ENCODE assay signal across 1 cellular context in the genomic region with DNA sequence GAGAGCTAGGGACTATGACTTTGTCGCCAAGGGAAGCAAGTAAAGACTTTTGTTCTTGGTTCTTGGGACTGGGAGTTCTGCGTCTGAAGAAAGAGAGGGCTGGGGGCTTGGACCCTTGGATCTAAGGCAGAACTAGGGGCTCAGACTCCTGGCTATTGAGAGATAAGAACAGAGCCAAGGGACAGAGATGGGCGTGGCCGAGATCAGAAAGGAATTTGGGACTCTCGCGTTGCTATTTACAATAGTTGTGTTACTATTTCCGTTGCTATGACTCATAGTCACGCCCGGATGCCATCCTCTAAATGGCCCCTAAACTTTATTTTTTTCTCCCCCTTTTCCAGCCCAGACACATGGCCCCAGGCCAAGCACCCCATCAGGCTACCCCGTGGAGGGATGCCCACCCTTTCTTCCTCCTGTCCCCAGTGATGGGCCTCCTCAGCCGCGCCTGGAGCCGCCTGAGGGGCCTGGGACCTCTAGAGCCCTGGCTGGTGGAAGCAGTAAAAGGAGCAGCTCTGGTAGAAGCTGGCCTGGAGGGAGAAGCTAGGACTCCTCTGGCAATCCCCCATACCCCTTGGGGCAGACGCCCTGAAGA.
TF ChIP-seq lines count a peak whose summit lies in the region.

No MANE protein-coding gene starts in this region.

TF ChIP-seq in HEK293, 187 proteins besides CTCF, POLR2A, EP300 and RAD21 (continued from another document and continues in another):
- no peak for TF ChIP-seq ZNF785 (tag by site-specific recombination; IDR thresholded peaks at IDR 0.05)
- TF ChIP-seq ZNF266 (tag by site-specific recombination; IDR thresholded peaks at IDR 0.05; ENCODE audit: low read depth), result no peak
- TF ChIP-seq, protein P1, sequence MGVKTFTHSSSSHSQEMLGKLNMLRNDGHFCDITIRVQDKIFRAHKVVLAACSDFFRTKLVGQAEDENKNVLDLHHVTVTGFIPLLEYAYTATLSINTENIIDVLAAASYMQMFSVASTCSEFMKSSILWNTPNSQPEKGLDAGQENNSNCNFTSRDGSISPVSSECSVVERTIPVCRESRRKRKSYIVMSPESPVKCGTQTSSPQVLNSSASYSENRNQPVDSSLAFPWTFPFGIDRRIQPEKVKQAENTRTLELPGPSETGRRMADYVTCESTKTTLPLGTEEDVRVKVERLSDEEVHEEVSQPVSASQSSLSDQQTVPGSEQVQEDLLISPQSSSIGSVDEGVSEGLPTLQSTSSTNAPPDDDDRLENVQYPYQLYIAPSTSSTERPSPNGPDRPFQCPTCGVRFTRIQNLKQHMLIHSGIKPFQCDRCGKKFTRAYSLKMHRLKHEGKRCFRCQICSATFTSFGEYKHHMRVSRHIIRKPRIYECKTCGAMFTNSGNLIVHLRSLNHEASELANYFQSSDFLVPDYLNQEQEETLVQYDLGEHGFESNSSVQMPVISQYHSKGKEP (tag by site-specific recombination; IDR thresholded peaks at IDR 0.05), result peak; percentile 9; the same call in 1 of the 2 replicates
- no peak; the same call in 1 of the 2 replicates for TF ChIP-seq ZBTB20 (tag by site-specific recombination; IDR thresholded peaks at IDR 0.05)
- no peak for TF ChIP-seq ZNF146 (tag by site-specific recombination; IDR thresholded peaks at IDR 0.05)
- no peak for TF ChIP-seq ZNF341 (tag by site-specific recombination; IDR thresholded peaks at IDR 0.05; ENCODE audit: low read depth)
- no peak for TF ChIP-seq SCRT2 (tag by site-specific recombination; IDR thresholded peaks at IDR 0.05)
- TF ChIP-seq, protein P2, sequence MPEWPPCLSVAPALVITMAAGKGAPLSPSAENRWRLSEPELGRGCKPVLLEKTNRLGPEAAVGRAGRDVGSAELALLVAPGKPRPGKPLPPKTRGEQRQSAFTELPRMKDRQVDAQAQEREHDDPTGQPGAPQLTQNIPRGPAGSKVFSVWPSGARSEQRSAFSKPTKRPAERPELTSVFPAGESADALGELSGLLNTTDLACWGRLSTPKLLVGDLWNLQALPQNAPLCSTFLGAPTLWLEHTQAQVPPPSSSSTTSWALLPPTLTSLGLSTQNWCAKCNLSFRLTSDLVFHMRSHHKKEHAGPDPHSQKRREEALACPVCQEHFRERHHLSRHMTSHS (tag by site-specific recombination; IDR thresholded peaks at IDR 0.05), result no peak
- no peak for TF ChIP-seq ZNF140 (tag by site-specific recombination; IDR thresholded peaks at IDR 0.05)
- TF ChIP-seq SP2 (tag by site-specific recombination; IDR thresholded peaks at IDR 0.05), result peak; percentile 14
- no peak for TF ChIP-seq ZNF571 (tag by site-specific recombination; IDR thresholded peaks at IDR 0.05)
- TF ChIP-seq ZNF623 (tag by site-specific recombination; IDR thresholded peaks at IDR 0.05), result no peak
- TF ChIP-seq ZNF473 (tag by site-specific recombination; IDR thresholded peaks at IDR 0.05), result no peak
- no peak for TF ChIP-seq ZNF621 (tag by site-specific recombination; IDR thresholded peaks at IDR 0.05)
- TF ChIP-seq ZFP37 (tag by site-specific recombination; IDR thresholded peaks at IDR 0.05), result no peak
- TF ChIP-seq ZNF423 (tag by site-specific recombination; IDR thresholded peaks at IDR 0.05), result no peak
- TF ChIP-seq TCF7L2 (IDR thresholded peaks at IDR 0.05; ENCODE audit: borderline replicate concordance, low read depth, low read length), result no peak
- TF ChIP-seq KLF9 (tag by site-specific recombination; IDR thresholded peaks at IDR 0.05; ENCODE audit: low read depth), result peak; percentile 95
- no peak for TF ChIP-seq ZNF596 (tag by site-specific recombination; IDR thresholded peaks at IDR 0.05)
- TF ChIP-seq, protein P3, sequence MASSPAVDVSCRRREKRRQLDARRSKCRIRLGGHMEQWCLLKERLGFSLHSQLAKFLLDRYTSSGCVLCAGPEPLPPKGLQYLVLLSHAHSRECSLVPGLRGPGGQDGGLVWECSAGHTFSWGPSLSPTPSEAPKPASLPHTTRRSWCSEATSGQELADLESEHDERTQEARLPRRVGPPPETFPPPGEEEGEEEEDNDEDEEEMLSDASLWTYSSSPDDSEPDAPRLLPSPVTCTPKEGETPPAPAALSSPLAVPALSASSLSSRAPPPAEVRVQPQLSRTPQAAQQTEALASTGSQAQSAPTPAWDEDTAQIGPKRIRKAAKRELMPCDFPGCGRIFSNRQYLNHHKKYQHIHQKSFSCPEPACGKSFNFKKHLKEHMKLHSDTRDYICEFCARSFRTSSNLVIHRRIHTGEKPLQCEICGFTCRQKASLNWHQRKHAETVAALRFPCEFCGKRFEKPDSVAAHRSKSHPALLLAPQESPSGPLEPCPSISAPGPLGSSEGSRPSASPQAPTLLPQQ (tag by site-specific recombination; IDR thresholded peaks at IDR 0.05), result peak; percentile 28; the same call in 1 of the 2 replicates
- TF ChIP-seq YY1 (tag by site-specific recombination; IDR thresholded peaks at IDR 0.05), result no peak
- TF ChIP-seq ZNF292 (tag by site-specific recombination; IDR thresholded peaks at IDR 0.05; ENCODE audit: borderline replicate concordance, low read depth), result no peak
- TF ChIP-seq ZNF610 (tag by site-specific recombination; IDR thresholded peaks at IDR 0.05; ENCODE audit: borderline replicate concordance), result no peak
- no peak for TF ChIP-seq ZNF560 (tag by site-specific recombination; IDR thresholded peaks at IDR 0.05; ENCODE audit: borderline replicate concordance)
- TF ChIP-seq ZNF239 (tag by site-specific recombination; IDR thresholded peaks at IDR 0.05), result no peak
- TF ChIP-seq, protein P4, sequence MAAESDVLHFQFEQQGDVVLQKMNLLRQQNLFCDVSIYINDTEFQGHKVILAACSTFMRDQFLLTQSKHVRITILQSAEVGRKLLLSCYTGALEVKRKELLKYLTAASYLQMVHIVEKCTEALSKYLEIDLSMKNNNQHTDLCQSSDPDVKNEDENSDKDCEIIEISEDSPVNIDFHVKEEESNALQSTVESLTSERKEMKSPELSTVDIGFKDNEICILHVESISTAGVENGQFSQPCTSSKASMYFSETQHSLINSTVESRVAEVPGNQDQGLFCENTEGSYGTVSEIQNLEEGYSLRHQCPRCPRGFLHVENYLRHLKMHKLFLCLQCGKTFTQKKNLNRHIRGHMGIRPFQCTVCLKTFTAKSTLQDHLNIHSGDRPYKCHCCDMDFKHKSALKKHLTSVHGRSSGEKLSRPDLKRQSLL (tag by site-specific recombination; IDR thresholded peaks at IDR 0.05), result no peak
- no peak for TF ChIP-seq RBAK (tag by site-specific recombination; IDR thresholded peaks at IDR 0.05)
- no peak for TF ChIP-seq ZNF530 (tag by site-specific recombination; IDR thresholded peaks at IDR 0.05; ENCODE audit: low read depth)
- no peak for TF ChIP-seq ZNF184 (tag by site-specific recombination; IDR thresholded peaks at IDR 0.05)
- no peak for TF ChIP-seq ZNF701 (tag by site-specific recombination; IDR thresholded peaks at IDR 0.05)
- TF ChIP-seq ZNF777 (tag by site-specific recombination; IDR thresholded peaks at IDR 0.05; ENCODE audit: borderline replicate concordance), result no peak
- no peak for TF ChIP-seq MZF1 (tag by site-specific recombination; IDR thresholded peaks at IDR 0.05; ENCODE audit: borderline replicate concordance)
- TF ChIP-seq, protein P5, sequence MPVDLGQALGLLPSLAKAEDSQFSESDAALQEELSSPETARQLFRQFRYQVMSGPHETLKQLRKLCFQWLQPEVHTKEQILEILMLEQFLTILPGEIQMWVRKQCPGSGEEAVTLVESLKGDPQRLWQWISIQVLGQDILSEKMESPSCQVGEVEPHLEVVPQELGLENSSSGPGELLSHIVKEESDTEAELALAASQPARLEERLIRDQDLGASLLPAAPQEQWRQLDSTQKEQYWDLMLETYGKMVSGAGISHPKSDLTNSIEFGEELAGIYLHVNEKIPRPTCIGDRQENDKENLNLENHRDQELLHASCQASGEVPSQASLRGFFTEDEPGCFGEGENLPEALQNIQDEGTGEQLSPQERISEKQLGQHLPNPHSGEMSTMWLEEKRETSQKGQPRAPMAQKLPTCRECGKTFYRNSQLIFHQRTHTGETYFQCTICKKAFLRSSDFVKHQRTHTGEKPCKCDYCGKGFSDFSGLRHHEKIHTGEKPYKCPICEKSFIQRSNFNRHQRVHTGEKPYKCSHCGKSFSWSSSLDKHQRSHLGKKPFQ (tag by site-specific recombination; IDR thresholded peaks at IDR 0.05), result no peak
- TF ChIP-seq ZEB2 (tag by site-specific recombination; IDR thresholded peaks at IDR 0.05), result 0 out of 2 replicates have a peak, but pooled peaks have one; percentile 8
- TF ChIP-seq, protein P6, sequence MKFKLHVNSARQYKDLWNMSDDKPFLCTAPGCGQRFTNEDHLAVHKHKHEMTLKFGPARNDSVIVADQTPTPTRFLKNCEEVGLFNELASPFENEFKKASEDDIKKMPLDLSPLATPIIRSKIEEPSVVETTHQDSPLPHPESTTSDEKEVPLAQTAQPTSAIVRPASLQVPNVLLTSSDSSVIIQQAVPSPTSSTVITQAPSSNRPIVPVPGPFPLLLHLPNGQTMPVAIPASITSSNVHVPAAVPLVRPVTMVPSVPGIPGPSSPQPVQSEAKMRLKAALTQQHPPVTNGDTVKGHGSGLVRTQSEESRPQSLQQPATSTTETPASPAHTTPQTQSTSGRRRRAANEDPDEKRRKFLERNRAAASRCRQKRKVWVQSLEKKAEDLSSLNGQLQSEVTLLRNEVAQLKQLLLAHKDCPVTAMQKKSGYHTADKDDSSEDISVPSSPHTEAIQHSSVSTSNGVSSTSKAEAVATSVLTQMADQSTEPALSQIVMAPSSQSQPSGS (tag by site-specific recombination; IDR thresholded peaks at IDR 0.05; ENCODE audit: low read depth), result no peak
- no peak for TF ChIP-seq ZNF544 (tag by site-specific recombination; IDR thresholded peaks at IDR 0.05)
- TF ChIP-seq HOXD13 (CRISPR knock-in tag; IDR thresholded peaks at IDR 0.05; ENCODE audit: borderline replicate concordance), result no peak
- TF ChIP-seq, protein P7, sequence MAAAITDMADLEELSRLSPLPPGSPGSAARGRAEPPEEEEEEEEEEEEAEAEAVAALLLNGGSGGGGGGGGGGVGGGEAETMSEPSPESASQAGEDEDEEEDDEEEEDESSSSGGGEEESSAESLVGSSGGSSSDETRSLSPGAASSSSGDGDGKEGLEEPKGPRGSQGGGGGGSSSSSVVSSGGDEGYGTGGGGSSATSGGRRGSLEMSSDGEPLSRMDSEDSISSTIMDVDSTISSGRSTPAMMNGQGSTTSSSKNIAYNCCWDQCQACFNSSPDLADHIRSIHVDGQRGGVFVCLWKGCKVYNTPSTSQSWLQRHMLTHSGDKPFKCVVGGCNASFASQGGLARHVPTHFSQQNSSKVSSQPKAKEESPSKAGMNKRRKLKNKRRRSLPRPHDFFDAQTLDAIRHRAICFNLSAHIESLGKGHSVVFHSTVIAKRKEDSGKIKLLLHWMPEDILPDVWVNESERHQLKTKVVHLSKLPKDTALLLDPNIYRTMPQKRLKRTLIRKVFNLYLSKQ (tag by site-specific recombination; IDR thresholded peaks at IDR 0.05; ENCODE audit: borderline replicate concordance), result no peak
- no peak for TF ChIP-seq ZFHX2 (tag by site-specific recombination; conservative IDR thresholded peaks at IDR 0.05)
- no peak for TF ChIP-seq ZNF626 (tag by site-specific recombination; IDR thresholded peaks at IDR 0.05)
- no peak for TF ChIP-seq ZNF221 (tag by site-specific recombination; IDR thresholded peaks at IDR 0.05; ENCODE audit: borderline replicate concordance)
- TF ChIP-seq ZNF768 (tag by site-specific recombination; IDR thresholded peaks at IDR 0.05), result no peak
- TF ChIP-seq ZNF211 (tag by site-specific recombination; IDR thresholded peaks at IDR 0.05; ENCODE audit: low read depth), result no peak
- no peak for TF ChIP-seq ZNF585B (tag by site-specific recombination; IDR thresholded peaks at IDR 0.05)
- TF ChIP-seq ZNF660 (tag by site-specific recombination; IDR thresholded peaks at IDR 0.05), result peak; percentile 70
- TF ChIP-seq, protein P8, sequence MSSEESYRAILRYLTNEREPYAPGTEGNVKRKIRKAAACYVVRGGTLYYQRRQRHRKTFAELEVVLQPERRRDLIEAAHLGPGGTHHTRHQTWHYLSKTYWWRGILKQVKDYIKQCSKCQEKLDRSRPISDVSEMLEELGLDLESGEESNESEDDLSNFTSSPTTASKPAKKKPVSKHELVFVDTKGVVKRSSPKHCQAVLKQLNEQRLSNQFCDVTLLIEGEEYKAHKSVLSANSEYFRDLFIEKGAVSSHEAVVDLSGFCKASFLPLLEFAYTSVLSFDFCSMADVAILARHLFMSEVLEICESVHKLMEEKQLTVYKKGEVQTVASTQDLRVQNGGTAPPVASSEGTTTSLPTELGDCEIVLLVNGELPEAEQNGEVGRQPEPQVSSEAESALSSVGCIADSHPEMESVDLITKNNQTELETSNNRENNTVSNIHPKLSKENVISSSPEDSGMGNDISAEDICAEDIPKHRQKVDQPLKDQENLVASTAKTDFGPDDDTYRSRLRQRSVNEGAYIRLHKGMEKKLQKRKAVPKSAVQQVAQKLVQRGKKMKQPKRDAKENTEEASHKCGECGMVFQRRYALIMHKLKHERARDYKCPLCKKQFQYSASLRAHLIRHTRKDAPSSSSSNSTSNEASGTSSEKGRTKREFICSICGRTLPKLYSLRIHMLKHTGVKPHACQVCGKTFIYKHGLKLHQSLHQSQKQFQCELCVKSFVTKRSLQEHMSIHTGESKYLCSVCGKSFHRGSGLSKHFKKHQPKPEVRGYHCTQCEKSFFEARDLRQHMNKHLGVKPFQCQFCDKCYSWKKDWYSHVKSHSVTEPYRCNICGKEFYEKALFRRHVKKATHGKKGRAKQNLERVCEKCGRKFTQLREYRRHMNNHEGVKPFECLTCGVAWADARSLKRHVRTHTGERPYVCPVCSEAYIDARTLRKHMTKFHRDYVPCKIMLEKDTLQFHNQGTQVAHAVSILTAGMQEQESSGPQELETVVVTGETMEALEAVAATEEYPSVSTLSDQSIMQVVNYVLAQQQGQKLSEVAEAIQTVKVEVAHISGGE (tag by site-specific recombination; conservative IDR thresholded peaks at IDR 0.05; ENCODE audit: low read depth), result peak; percentile 43; the same call in 1 of the 2 replicates
- TF ChIP-seq GFI1B (tag by site-specific recombination; IDR thresholded peaks at IDR 0.05), result no peak
- TF ChIP-seq ZNF354C (tag by site-specific recombination; IDR thresholded peaks at IDR 0.05; ENCODE audit: borderline replicate concordance, low read depth), result no peak
- TF ChIP-seq ZNF23 (tag by site-specific recombination; IDR thresholded peaks at IDR 0.05; ENCODE audit: borderline replicate concordance), result no peak
- no peak for TF ChIP-seq ZNF214 (tag by site-specific recombination; IDR thresholded peaks at IDR 0.05; ENCODE audit: borderline replicate concordance)
- TF ChIP-seq, protein P9, sequence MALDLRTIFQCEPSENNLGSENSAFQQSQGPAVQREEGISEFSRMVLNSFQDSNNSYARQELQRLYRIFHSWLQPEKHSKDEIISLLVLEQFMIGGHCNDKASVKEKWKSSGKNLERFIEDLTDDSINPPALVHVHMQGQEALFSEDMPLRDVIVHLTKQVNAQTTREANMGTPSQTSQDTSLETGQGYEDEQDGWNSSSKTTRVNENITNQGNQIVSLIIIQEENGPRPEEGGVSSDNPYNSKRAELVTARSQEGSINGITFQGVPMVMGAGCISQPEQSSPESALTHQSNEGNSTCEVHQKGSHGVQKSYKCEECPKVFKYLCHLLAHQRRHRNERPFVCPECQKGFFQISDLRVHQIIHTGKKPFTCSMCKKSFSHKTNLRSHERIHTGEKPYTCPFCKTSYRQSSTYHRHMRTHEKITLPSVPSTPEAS (tag by site-specific recombination; IDR thresholded peaks at IDR 0.05), result no peak
- no peak for TF ChIP-seq ZNF114 (tag by site-specific recombination; IDR thresholded peaks at IDR 0.05)
- no peak for TF ChIP-seq PRDM1 (tag by site-specific recombination; IDR thresholded peaks at IDR 0.05)
- TF ChIP-seq ZNF138 (tag by site-specific recombination; IDR thresholded peaks at IDR 0.05; ENCODE audit: borderline replicate concordance), result no peak
- TF ChIP-seq ZNF169 (tag by site-specific recombination; IDR thresholded peaks at IDR 0.05), result no peak
- no peak for TF ChIP-seq ZNF658 (tag by site-specific recombination; IDR thresholded peaks at IDR 0.05)
